ENCODE assay signal across 10 cellular contexts in the genomic region with DNA sequence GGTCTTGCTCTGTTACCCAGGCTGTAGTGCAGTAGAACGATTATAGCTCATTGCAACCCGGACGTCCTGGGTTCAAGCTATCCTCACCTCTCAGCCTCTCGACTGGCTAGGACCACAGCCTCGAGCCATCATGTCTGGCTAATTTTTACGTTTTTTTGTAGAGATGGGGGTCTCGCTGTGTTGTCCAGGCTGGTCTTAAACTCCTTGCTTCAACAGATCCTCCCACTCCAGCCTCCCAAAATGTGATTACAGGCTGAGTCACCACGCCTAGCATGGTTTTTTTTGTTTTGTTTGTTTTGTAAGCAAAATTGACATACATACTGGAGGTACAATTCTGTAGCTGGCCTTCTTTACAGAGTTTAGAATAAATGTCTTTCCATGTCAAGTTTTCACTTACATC. TPM values are rescaled to one million over a fixed set of nuclear protein-coding genes. Genes with fewer than 3 reads are reported as not detected.
A peak's percentile ranks its signal among the peaks of the same experiment; 100 is the strongest.
DNase-seq lines count a peak whose midpoint lies in the region; ATAC-seq and TF ChIP-seq lines count a peak whose summit lies in the region.
"Had no signal": no experiment of that assay in that cellular context is flagged by ENCODE, and none has a peak within 500 bp of the region (broad histone marks: within the 10 kb centered on the region; RNA-seq: fewer than 3 reads in every experiment).

No MANE protein-coding gene starts in this region.

- intact Hi-C loops in activated CD4-positive, alpha-beta T cell treated with anti-CD3 and anti-CD28 coated beads, Interleukin-2, amount 10 ng/mL, durations not matched to agents 24 days and 14 days (cut with micrococcal nuclease): loop anchor here (5.0 to 10.0 kb wide), 2 partner anchors 36 to 376 kb away; no protein-coding TSS in a partner anchor
- intact Hi-C loops in spleen (cut with DNase I; ENCODE audit: low total_unique reads): loop anchor here (5.0 kb wide), 1 partner anchor 71 kb away; a partner anchor contains a TSS

- peak overlapping the region; percentile 99 for H3K4me3 Mint-ChIP-seq in activated CD4-positive, alpha-beta T cell treated with anti-CD3 and anti-CD28 coated beads, Interleukin-2, amount 10 ng/mL, durations not matched to agents 24 days and 14 days
- H3K4me3 Mint-ChIP-seq in T-cell: peak overlapping the region; percentile 97 to 100 (median 98)
- peak overlapping the region; percentile 99 for H3K4me3 Mint-ChIP-seq in glutamatergic neuron (ENCODE audit: unreplicated experiment)

- H3K4me1 Mint-ChIP-seq in activated CD4-positive, alpha-beta T cell treated with anti-CD3 and anti-CD28 coated beads, Interleukin-2, amount 10 ng/mL, durations not matched to agents 24 days and 14 days: peaks cover 17% of the 10 kb centered on the region
- H3K4me1 Mint-ChIP-seq in T-cell: peaks cover 27 to 34% (median 34%) of the 10 kb centered on the region in 3 donors
- peaks cover 2% of the 10 kb centered on the region for H3K4me1 Mint-ChIP-seq in glutamatergic neuron (ENCODE audit: low read depth, unreplicated experiment)

- peak overlapping the region; percentile 48 for H3K27ac Mint-ChIP-seq in activated CD4-positive, alpha-beta T cell treated with anti-CD3 and anti-CD28 coated beads, Interleukin-2, amount 10 ng/mL, durations not matched to agents 24 days and 14 days
- peak overlapping the region; percentile 31 to 99 for H3K27ac Mint-ChIP-seq in T-cell
- no peak overlapping the region for H3K27ac Mint-ChIP-seq in glutamatergic neuron (ENCODE audit: unreplicated experiment)

- H3K4me1 ChIP-seq in spleen: peaks cover 22 to 63% (median 41%) of the 10 kb centered on the region in 6 donors

- CTCF ChIA-PET in T-cell (lab: Charles Lee): interaction anchor here (0.6 to 2.6 kb wide), 10 partner anchors 52 to 577 kb away, joined by 3 to 25 read pairs (median 4); a partner anchor contains a TSS

- H3K9me3 ChIP-seq in spleen: no peaks in the 10 kb centered on the region
- H3K9me3 ChIP-seq: left lung had no signal

- peak overlapping the region in 7 of 8 donors; percentile 71 to 93 (median 87) for H3K4me3 ChIP-seq in spleen

- POLR2A ChIA-PET in T-cell (lab: Charles Lee): interaction anchor here in 1 of 2 donors (0.6 to 1.3 kb wide), 2 partner anchors 57 to 70 kb away, joined by 3 to 5 read pairs; a partner anchor contains a TSS

- H3K27ac ChIP-seq in spleen: peak overlapping the region in 3 of 8 donors; percentile 93 to 94 (median 93)

- peaks cover 0 to 27% (median 23%) of the 10 kb centered on the region in 6 donors for H3K36me3 ChIP-seq in spleen

- peaks cover 19% of the 10 kb centered on the region for H3K36me3 Mint-ChIP-seq in activated CD4-positive, alpha-beta T cell treated with anti-CD3 and anti-CD28 coated beads, Interleukin-2, amount 10 ng/mL, durations not matched to agents 24 days and 14 days (ENCODE audit: low read depth)
- H3K36me3 Mint-ChIP-seq in T-cell (peaks cover 7% of the 10 kb centered on the region), glutamatergic neuron (ENCODE audit: unreplicated experiment) (no peaks in the 10 kb centered on the region)

- H3K9me3 Mint-ChIP-seq in activated CD4-positive, alpha-beta T cell treated with anti-CD3 and anti-CD28 coated beads, Interleukin-2, amount 10 ng/mL, durations not matched to agents 24 days and 14 days: no peaks in the 10 kb centered on the region
- H3K9me3 Mint-ChIP-seq in T-cell: no peaks in the 10 kb centered on the region
- H3K9me3 Mint-ChIP-seq in glutamatergic neuron (ENCODE audit: unreplicated experiment): peaks cover 3% of the 10 kb centered on the region

- ATAC-seq in T-cell (replicated peaks in 1 of 4): no peak
- no peak for ATAC-seq in HG02759 (IDR thresholded peaks at IDR 0.05; ENCODE audit: unreplicated experiment)

- no peaks in the 10 kb centered on the region for H3K27me3 ChIP-seq in spleen (replicated peaks in 1 of 7)
- H3K27me3 ChIP-seq: left lung had no signal

- DNase-seq in activated CD4-positive, alpha-beta T cell treated with anti-CD3 and anti-CD28 coated beads, Interleukin-2, amount 10 ng/mL, durations not matched to agents 24 days and 14 days: no peak
- no peak for DNase-seq in activated CD4-positive, alpha-beta T cell treated with anti-CD3 and anti-CD28 coated beads for 4 hours
- DNase-seq in T-cell: no peak
- no peak for DNase-seq in glutamatergic neuron
- DNase-seq in spleen: no peak
- DNase-seq in Kasumi-1 (lab: John Stamatoyannopoulos, UW): no peak
- no peak for DNase-seq in activated gamma-delta T cell treated with Interleukin-2 at 50 U/mL for 16 hours
- DNase-seq: left lung, SHP77 treated with DMSO at 0.1 percent for 48 hours had no signal

- WGBS in spleen, 5 donors: 84 to 87% (median 85%) methylated on average over 8 of the region's 8 CpGs

- no peaks in the 10 kb centered on the region for H3K27me3 Mint-ChIP-seq in activated CD4-positive, alpha-beta T cell treated with anti-CD3 and anti-CD28 coated beads, Interleukin-2, amount 10 ng/mL, durations not matched to agents 24 days and 14 days
- no peaks in the 10 kb centered on the region for H3K27me3 Mint-ChIP-seq in T-cell
- no peaks in the 10 kb centered on the region for H3K27me3 Mint-ChIP-seq in glutamatergic neuron (ENCODE audit: unreplicated experiment)

- TF ChIP-seq POLR2A in spleen (IDR thresholded peaks at IDR 0.05): no peak

- TF ChIP-seq CTCF in glutamatergic neuron (IDR thresholded peaks at IDR 0.05; ENCODE audit: partially characterized antibody, unreplicated experiment): no peak
- TF ChIP-seq CTCF in spleen (IDR thresholded peaks at IDR 0.05 in 8 of 11, conservative IDR thresholded peaks at IDR 0.05 in 3 of 11): no peak

RNA-seq across cellular contexts. Expression of a gene that starts 1.0 kb away (rescaled TPM):
- total RNA-seq in activated CD4-positive, alpha-beta T cell treated with anti-CD3 and anti-CD28 coated beads, Interleukin-2, amount 10 ng/mL, durations not matched to agents 24 days and 14 days: 170 and 180 TPM in 2 replicates
- total RNA-seq in T-cell (10 to 100 TPM; 60.0 to 68.6 (median 67.0) TPM), glutamatergic neuron (ENCODE audit: unreplicated experiment) (135 TPM), spleen (100 to 1,000 TPM in 1 of 7 donors, 10 to 100 TPM in 6; 49.6 to 115 (median 83.3) TPM)
- 100 to 1,000 TPM; 261 to 340 (median 296) TPM for polyA plus RNA-seq in spleen

RNA-seq across cellular contexts. Expression of a gene that starts 17.7 kb away (rescaled TPM):
- 0.43 and 0.44 TPM in 2 replicates for total RNA-seq in activated CD4-positive, alpha-beta T cell treated with anti-CD3 and anti-CD28 coated beads, Interleukin-2, amount 10 ng/mL, durations not matched to agents 24 days and 14 days
- under 1 TPM; 0.23 to 0.70 (median 0.35) TPM for total RNA-seq in T-cell
- 4.4 TPM for total RNA-seq in glutamatergic neuron (ENCODE audit: unreplicated experiment)
- 1 to 10 TPM; 2.0 to 6.9 (median 5.4) TPM for total RNA-seq in spleen
- polyA plus RNA-seq in spleen: 1 to 10 TPM; 1.5 to 3.3 (median 2.7) TPM

RNA-seq across cellular contexts. Expression of a gene that starts 42.5 kb away (rescaled TPM):
- not detected in 2 replicates for total RNA-seq in activated CD4-positive, alpha-beta T cell treated with anti-CD3 and anti-CD28 coated beads, Interleukin-2, amount 10 ng/mL, durations not matched to agents 24 days and 14 days
- under 1 TPM in 1 of 5 donors, not detected in 4; 0.20 TPM for total RNA-seq in T-cell
- total RNA-seq in glutamatergic neuron (ENCODE audit: unreplicated experiment): not detected
- 1 to 10 TPM in 1 of 7 donors, under 1 TPM in 4, not detected in 2; 0.20 to 1.1 (median 0.51) TPM for total RNA-seq in spleen
- 1 to 10 TPM in 1 of 3 donors, under 1 TPM in 1, not detected in 1; 0.07 to 2.5 TPM for polyA plus RNA-seq in spleen
- total RNA-seq: left lung had no signal
